Comparison of ENCODE assay signal across 8 cellular contexts in the genomic region with DNA sequence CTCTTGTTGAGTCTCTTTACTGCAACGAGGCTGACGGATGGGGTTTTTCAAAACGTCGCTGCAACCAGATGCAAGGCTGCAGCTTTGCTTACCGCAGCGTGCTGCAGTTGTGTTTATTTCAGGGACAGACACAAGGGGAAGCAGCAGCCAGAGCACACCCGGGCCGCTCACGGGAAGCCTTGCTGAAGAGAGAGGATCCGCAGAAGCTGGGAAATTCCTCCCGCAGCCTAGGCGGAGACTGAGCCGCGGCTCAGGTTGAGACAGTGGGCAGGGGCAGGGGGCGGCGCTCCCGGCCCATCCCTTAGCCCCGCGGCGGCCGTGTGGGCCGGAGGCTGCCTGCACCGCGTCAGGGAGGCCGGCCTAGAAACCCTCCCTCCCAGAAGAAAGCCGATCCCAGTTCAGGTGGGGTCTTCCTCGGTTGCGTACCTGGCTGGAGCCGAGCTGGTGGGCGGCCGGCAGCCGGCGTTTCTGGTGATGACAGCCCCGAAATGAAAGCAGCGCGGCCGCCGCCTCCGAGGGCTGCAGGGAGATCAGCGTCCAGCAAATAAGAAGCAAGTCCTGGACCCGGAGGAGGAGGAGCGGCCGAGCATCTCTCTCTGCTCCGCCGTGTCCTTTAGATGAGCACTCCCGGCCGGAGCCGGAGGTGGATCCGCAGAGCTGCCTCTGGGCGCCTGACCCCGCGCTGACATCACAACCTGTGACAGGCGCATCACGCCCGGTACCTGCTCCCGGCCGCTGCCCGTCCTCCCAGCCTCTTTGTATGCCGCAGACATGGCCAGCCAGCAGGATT. TPM values are rescaled to one million over a fixed set of nuclear protein-coding genes. Genes with fewer than 3 reads are reported as not detected.
DNase-seq lines count a peak whose midpoint lies in the region; ATAC-seq, FAIRE-seq and TF ChIP-seq lines count a peak whose summit lies in the region.

A gene (plus strand): TSS at position 750 of the 790 bp plus-strand sequence. CDS start 22 bp downstream, at position 772.

- H3K36me3 ChIP-seq in left lung: no peaks in the 10 kb centered on the region

- DNase-seq in GM18507 (ENCODE audit: extremely low spot score, insufficient read length, low read depth) (peak; percentile 20), NCI-H2227 (lab: John Stamatoyannopoulos, UW; ENCODE audit: unreplicated experiment) (peak; percentile 56), left lung (peak; percentile 77 to 95)
- DNase-seq in activated CD4-positive, alpha-beta T cell treated with anti-CD3 and anti-CD28 coated beads, Interleukin-2, amount 10 ng/mL, durations not matched to agents 24 days and 14 days: peak; percentile 87
- DNase-seq in stimulated activated CD4-positive, alpha-beta T cell treated with anti-CD3 and anti-CD28 coated beads, Interleukin-2, amount 100 ng/mL, for 4 hours (ENCODE audit: low read depth): peak; percentile 20

- ATAC-seq in HG02973 (IDR thresholded peaks at IDR 0.05; ENCODE audit: unreplicated experiment): peak; percentile 84
- peak; percentile 87 for ATAC-seq in left lung

- no peaks in the 10 kb centered on the region for H3K36me3 Mint-ChIP-seq in activated CD4-positive, alpha-beta T cell treated with anti-CD3 and anti-CD28 coated beads, Interleukin-2, amount 10 ng/mL, durations not matched to agents 24 days and 14 days (ENCODE audit: low read depth)
- peaks cover 6% of the 10 kb centered on the region for H3K36me3 Mint-ChIP-seq in dendritic cell treated with granulocyte-macrophage colony-stimulating factor and Interleukin-4, amounts not matched to agents 40 ng/mL and 50 ng/mL, for 4 days (ENCODE audit: low read depth)

- no peak; the same call in 1 of the 2 replicates for TF ChIP-seq CTCF in 22Rv1 (IDR thresholded peaks at IDR 0.05)
- no peak for TF ChIP-seq CTCF in left lung (IDR thresholded peaks at IDR 0.05)

- peaks cover 7% of the 10 kb centered on the region for H3K27me3 Mint-ChIP-seq in activated CD4-positive, alpha-beta T cell treated with anti-CD3 and anti-CD28 coated beads, Interleukin-2, amount 10 ng/mL, durations not matched to agents 24 days and 14 days
- H3K27me3 Mint-ChIP-seq in dendritic cell treated with granulocyte-macrophage colony-stimulating factor and Interleukin-4, amounts not matched to agents 40 ng/mL and 50 ng/mL, for 4 days: no peaks in the 10 kb centered on the region

- H3K9me3 Mint-ChIP-seq in activated CD4-positive, alpha-beta T cell treated with anti-CD3 and anti-CD28 coated beads, Interleukin-2, amount 10 ng/mL, durations not matched to agents 24 days and 14 days: no peaks in the 10 kb centered on the region
- H3K9me3 Mint-ChIP-seq in dendritic cell treated with granulocyte-macrophage colony-stimulating factor and Interleukin-4, amounts not matched to agents 40 ng/mL and 50 ng/mL, for 4 days: no peaks in the 10 kb centered on the region

- intact Hi-C loops in activated CD4-positive, alpha-beta T cell treated with anti-CD3 and anti-CD28 coated beads, Interleukin-2, amount 10 ng/mL, durations not matched to agents 24 days and 14 days (cut with micrococcal nuclease): loop anchor here (5.0 to 10.0 kb wide), 4 partner anchors 84 to 1514 kb away; a partner anchor contains a TSS
- intact Hi-C loops in dendritic cell treated with granulocyte-macrophage colony-stimulating factor and Interleukin-4, amounts not matched to agents 40 ng/mL and 50 ng/mL, for 4 days (cut with micrococcal nuclease): loop anchor here (10.0 kb wide), 1 partner anchor 284 kb away; a partner anchor contains a TSS
- intact Hi-C loops in left lung (cut with DNase I): no loop called here

- H3K4me1 ChIP-seq in left lung: peaks cover 0 to 45% of the 10 kb centered on the region in 2 donors

- FAIRE-seq in GM18507 (lab: Jason Lieb, UNC): peak; percentile 53

- H3K9me3 ChIP-seq in left lung: no peaks in the 10 kb centered on the region

- peak within 1 kb of the TSS; percentile 73 to 79 for H3K4me3 ChIP-seq in left lung

- H3K4me1 Mint-ChIP-seq in activated CD4-positive, alpha-beta T cell treated with anti-CD3 and anti-CD28 coated beads, Interleukin-2, amount 10 ng/mL, durations not matched to agents 24 days and 14 days: peaks cover 37% of the 10 kb centered on the region
- H3K4me1 Mint-ChIP-seq in dendritic cell treated with granulocyte-macrophage colony-stimulating factor and Interleukin-4, amounts not matched to agents 40 ng/mL and 50 ng/mL, for 4 days (ENCODE audit: low read depth): peaks cover 40% of the 10 kb centered on the region

- no peaks in the 10 kb centered on the region for H3K27me3 ChIP-seq in left lung

- H3K27ac ChIP-seq in 22Rv1 (peak within 1 kb of the TSS; percentile 87), left lung (peak within 1 kb of the TSS; percentile 76 to 77)

- H3K4me3 Mint-ChIP-seq in activated CD4-positive, alpha-beta T cell treated with anti-CD3 and anti-CD28 coated beads, Interleukin-2, amount 10 ng/mL, durations not matched to agents 24 days and 14 days: peak within 1 kb of the TSS; percentile 83
- H3K4me3 Mint-ChIP-seq in dendritic cell treated with granulocyte-macrophage colony-stimulating factor and Interleukin-4, amounts not matched to agents 40 ng/mL and 50 ng/mL, for 4 days: peak within 1 kb of the TSS; percentile 96

- peak within 1 kb of the TSS; percentile 61 for H3K27ac Mint-ChIP-seq in activated CD4-positive, alpha-beta T cell treated with anti-CD3 and anti-CD28 coated beads, Interleukin-2, amount 10 ng/mL, durations not matched to agents 24 days and 14 days
- H3K27ac Mint-ChIP-seq in dendritic cell treated with granulocyte-macrophage colony-stimulating factor and Interleukin-4, amounts not matched to agents 40 ng/mL and 50 ng/mL, for 4 days: peak within 1 kb of the TSS; percentile 91

RNA-seq across cellular contexts. Expression of the gene that starts here (rescaled TPM):
- 1.8 and 2.8 TPM in 2 replicates for total RNA-seq in activated CD4-positive, alpha-beta T cell treated with anti-CD3 and anti-CD28 coated beads, Interleukin-2, amount 10 ng/mL, durations not matched to agents 24 days and 14 days
- 10 to 100 TPM; 49.2 to 51.8 TPM for total RNA-seq in left lung

Comparison
In these comparisons a context has a peak if more than half of its experiments do, and no peak if none do; other contexts are left out.
1. Peak in every context shown above with its lines: DNase-seq, ATAC-seq, H3K4me3 ChIP-seq and H3K27ac ChIP-seq.
2. RNA of the gene that starts here (total RNA-seq): 49.2 to 51.8 TPM in left lung; 1.8 to 2.8 TPM in activated CD4-positive, alpha-beta T cell treated with anti-CD3 and anti-CD28 coated beads, Interleukin-2, amount 10 ng/mL, durations not matched to agents 24 days and 14 days; every median in the first group is over 10 times any median in the second.
3. DNase-seq: peak in every context shown above with its lines; median percentile 87 in activated CD4-positive, alpha-beta T cell treated with anti-CD3 and anti-CD28 coated beads, Interleukin-2, amount 10 ng/mL, durations not matched to agents 24 days and 14 days; 86 in left lung; 56 in NCI-H2227; 20 in GM18507; 20 in stimulated activated CD4-positive, alpha-beta T cell treated with anti-CD3 and anti-CD28 coated beads, Interleukin-2, amount 100 ng/mL, for 4 hours.
4. intact Hi-C loops: an anchor here in activated CD4-positive, alpha-beta T cell treated with anti-CD3 and anti-CD28 coated beads, Interleukin-2, amount 10 ng/mL, durations not matched to agents 24 days and 14 days (5.0 to 10.0 kb wide) and dendritic cell treated with granulocyte-macrophage colony-stimulating factor and Interleukin-4, amounts not matched to agents 40 ng/mL and 50 ng/mL, for 4 days (10.0 kb wide); none called in left lung.